9 cellular contexts compared by ENCODE assay signal in genomic region chr14:34460295-34460694, GRCh38. TPM values are rescaled to one million over a fixed set of nuclear protein-coding genes. Genes with fewer than 3 reads are reported as not detected.
DNase-seq lines count a peak whose midpoint lies in the region; ATAC-seq and TF ChIP-seq lines count a peak whose summit lies in the region.
"Had no signal": no experiment of that assay in that cellular context is flagged by ENCODE, and none has a peak within 500 bp of the region (broad histone marks: within the 10 kb centered on the region; RNA-seq: fewer than 3 reads in every experiment).

No MANE protein-coding gene starts in this region.

- TF ChIP-seq CTCF in DOHH2 (IDR thresholded peaks at IDR 0.05; ENCODE audit: low read depth, low read length, poor library complexity, severe bottlenecking) (no peak), LNCaP clone FGC (IDR thresholded peaks at IDR 0.05; ENCODE audit: control insufficient read depth, extremely low read depth, insufficient read depth) (no peak), brain (conservative IDR thresholded peaks at IDR 0.05) (no peak), nephron progenitor cell (IDR thresholded peaks at IDR 0.05) (no peak)

- no peak for DNase-seq in LNCaP clone FGC (ENCODE audit: low read depth)
- no peak for DNase-seq in nephron progenitor cell
- no peak for DNase-seq in islet precursor cell
- DNase-seq in NCI-H187 treated with DMSO at 0.1 percent for 48 hours (lab: John Stamatoyannopoulos, UW), result no peak
- DNase-seq: caudate nucleus had no signal

- H3K27me3 Mint-ChIP-seq in brain (peaks cover 3% of the 10 kb centered on the region), nephron progenitor cell (ENCODE audit: low read depth, poor library complexity) (peaks cover 4% of the 10 kb centered on the region)

- H3K27ac Mint-ChIP-seq in brain (peak overlapping the region in 2 of 5 experiments; percentile 7 to 96), nephron progenitor cell (peak overlapping the region; percentile 65)

- ATAC-seq in GM18867 (IDR thresholded peaks at IDR 0.05; ENCODE audit: unreplicated experiment), result no peak
- no peak for ATAC-seq in HG03354 (IDR thresholded peaks at IDR 0.05; ENCODE audit: poor library complexity, severe bottlenecking, unreplicated experiment)

- H3K36me3 Mint-ChIP-seq in brain, result peaks cover 29% of the 10 kb centered on the region
- H3K36me3 Mint-ChIP-seq in nephron progenitor cell (ENCODE audit: low read depth), result peaks cover 31% of the 10 kb centered on the region

- H3K4me3 ChIP-seq in DOHH2 (ENCODE audit: low read length), result peak overlapping the region; percentile 76
- H3K4me3 ChIP-seq in LNCaP clone FGC (ENCODE audit: low read depth, low read length), result peak overlapping the region; percentile 63

- no peaks in the 10 kb centered on the region for H3K9me3 Mint-ChIP-seq in brain
- H3K9me3 Mint-ChIP-seq in nephron progenitor cell, result no peaks in the 10 kb centered on the region

- H3K4me1 Mint-ChIP-seq in brain (peaks cover 33% of the 10 kb centered on the region), nephron progenitor cell (peaks cover 34% of the 10 kb centered on the region)

- no peaks in the 10 kb centered on the region for H3K9me2 ChIP-seq in DOHH2 (replicated peaks; ENCODE audit: control insufficient read depth, low read length)

- H3K79me2 ChIP-seq in DOHH2 (ENCODE audit: control insufficient read depth, low read length), result peaks cover 60% of the 10 kb centered on the region

- no peaks in the 10 kb centered on the region for H3K9me3 ChIP-seq in DOHH2 (ENCODE audit: control insufficient read depth, insufficient read depth, low read length)

- H3K36me3 ChIP-seq in DOHH2 (ENCODE audit: control insufficient read depth, low read length), result peaks cover 6% of the 10 kb centered on the region

- no peak overlapping the region for H3K27ac ChIP-seq in DOHH2 (ENCODE audit: low read depth, low read length)

- H3F3A ChIP-seq in DOHH2 (ENCODE audit: control insufficient read depth, insufficient read depth), result no peaks in the 10 kb centered on the region; the same call in 1 of the 2 replicates

- H3K4me1 ChIP-seq in DOHH2 (ENCODE audit: control insufficient read depth, low read length), result peaks cover 24% of the 10 kb centered on the region

- peaks cover 9% of the 10 kb centered on the region; the same call in 1 of the 2 replicates for H4K20me1 ChIP-seq in DOHH2 (ENCODE audit: control insufficient read depth, insufficient read depth, low read depth, low read length)

- H3K4me3 Mint-ChIP-seq in brain, result peak overlapping the region; percentile 89 to 94 (median 93)
- peak overlapping the region; percentile 91 for H3K4me3 Mint-ChIP-seq in nephron progenitor cell

- no peaks in the 10 kb centered on the region for H3K27me3 ChIP-seq in DOHH2 (ENCODE audit: control insufficient read depth, low read length)

- peak overlapping the region; percentile 82 for H3K4me2 ChIP-seq in DOHH2 (ENCODE audit: low read length)

RNA-seq across cellular contexts. Expression of gene SPTSSA, which starts 1.7 kb away (rescaled TPM):
- 24.1 TPM for polyA plus RNA-seq in brain (ENCODE audit: insufficient read depth, low read depth, low replicate concordance)
